In the genomic region with DNA sequence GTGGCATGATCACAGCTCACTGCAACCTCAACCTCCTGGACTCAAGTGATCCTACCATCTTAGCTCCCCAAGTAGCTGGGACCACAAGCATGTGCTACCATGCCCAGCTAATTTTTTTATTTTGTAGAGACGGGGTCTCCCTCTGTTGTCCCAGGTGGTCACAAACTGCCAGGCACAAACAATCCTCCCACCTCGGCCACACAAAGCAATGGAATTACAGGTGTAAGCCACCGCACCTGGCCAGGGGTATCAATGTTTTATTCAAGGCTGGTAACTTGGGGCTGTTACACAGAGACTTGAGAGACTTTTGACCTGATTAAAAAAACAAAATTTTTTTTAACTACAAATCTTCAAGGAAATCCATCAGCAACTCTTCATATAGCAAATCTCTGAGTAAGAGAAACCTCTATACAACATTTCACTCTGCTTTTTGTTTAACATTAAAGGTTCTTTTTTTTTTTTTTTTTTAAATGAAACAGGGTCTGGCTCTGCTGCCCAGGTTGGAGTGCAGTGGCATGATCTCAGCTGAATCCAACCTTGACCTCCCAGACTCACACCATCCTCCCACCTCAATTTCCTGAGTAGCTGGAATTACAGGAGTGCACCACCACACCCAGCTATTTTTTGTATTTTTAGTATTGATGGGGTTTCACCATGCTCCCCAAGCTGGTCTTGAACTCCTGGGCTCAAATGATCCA, we compare ENCODE assay signal across 1 cellular context.
TF ChIP-seq lines count a peak whose summit lies in the region.

No MANE protein-coding gene starts in this region.

TF ChIP-seq in GM12878, 131 proteins besides CTCF, POLR2A, EP300 and RAD21:
- TF ChIP-seq ASH2L (IDR thresholded peaks at IDR 0.05; ENCODE audit: borderline replicate concordance, low read depth) (no peak), ESRRA (IDR thresholded peaks at IDR 0.05; ENCODE audit: low read length) (no peak), TARDBP (IDR thresholded peaks at IDR 0.05; ENCODE audit: borderline replicate concordance) (no peak), MXI1 (IDR thresholded peaks at IDR 0.05; ENCODE audit: low read depth, low read length) (no peak), TCF12 (IDR thresholded peaks at IDR 0.05; ENCODE audit: low read depth, low read length) (no peak)
TF ChIP-seq in GM12878: peak in this region for 0.
